ENCODE assay signal across 10 cellular contexts in genomic region chr11:83725161-83725560, GRCh38.
A peak's percentile ranks its signal among the peaks of the same experiment; 100 is the strongest.
DNase-seq lines count a peak whose midpoint lies in the region; ATAC-seq and TF ChIP-seq lines count a peak whose summit lies in the region.
"Had no signal": no experiment of that assay in that cellular context is flagged by ENCODE, and none has a peak within 500 bp of the region (broad histone marks: within the 10 kb centered on the region; RNA-seq: fewer than 3 reads in every experiment).

No MANE protein-coding gene starts in this region.

- no peak overlapping the region for H2AFZ ChIP-seq in GM23338

- no peaks in the 10 kb centered on the region for H3K27me3 ChIP-seq in GM23338 (ENCODE audit: insufficient read depth)
- no peaks in the 10 kb centered on the region for H3K27me3 ChIP-seq in sigmoid colon
- no peaks in the 10 kb centered on the region for H3K27me3 ChIP-seq in effector memory CD4-positive, alpha-beta T cell (replicated peaks; ENCODE audit: control insufficient read depth, insufficient read depth, low read length, poor library complexity, severe bottlenecking)

- H3K4me3 ChIP-seq in GM23338 (peak overlapping the region; percentile 55), sigmoid colon (peak overlapping the region; percentile 9 to 40 (median 36))
- H3K4me3 ChIP-seq in effector memory CD4-positive, alpha-beta T cell (ENCODE audit: insufficient read depth, low read depth, low read length, poor library complexity, severe bottlenecking), result no peak overlapping the region

- no peaks in the 10 kb centered on the region for H4K20me1 ChIP-seq in GM23338 (replicated peaks; ENCODE audit: insufficient read depth)

- intact Hi-C loops in sigmoid colon (cut with DNase I), result loop anchor here (2.0 to 10.0 kb wide), 2 partner anchors 432 to 820 kb away; partner anchors contain the start of genes DDIAS and PRCP

- TF ChIP-seq POLR2A in sigmoid colon (IDR thresholded peaks at IDR 0.05), result no peak

- peak overlapping the region; percentile 80 for H3K4me3 Mint-ChIP-seq in GM23338

- DNase-seq in GM23338 (ENCODE audit: low spot score) (peak; percentile 71), islet precursor cell (peak; percentile 80), sigmoid colon (no peak), RPMI8226 (no peak)
- no peak for DNase-seq in stimulated activated CD4-positive, alpha-beta T cell treated with anti-CD3 and anti-CD28 coated beads, Interleukin-4, amount 100 ng/mL, for 1 hour
- no peak for DNase-seq in activated naive CD4-positive, alpha-beta T cell treated with anti-CD3 and anti-CD28 coated beads, Interleukin-2, amount 50 U/mL, for 16 hours
- DNase-seq in effector memory CD4-positive, alpha-beta T cell, result no peak
- DNase-seq: activated T-cell treated with anti-CD3 and anti-CD28 coated beads, Interleukin-2, amount 50 U/mL, for 1 hour; COR-L47 had no signal

- peaks cover 49% of the 10 kb centered on the region for H3K4me1 ChIP-seq in GM23338 (ENCODE audit: insufficient read depth)
- peaks cover 0 to 26% (median 18%) of the 10 kb centered on the region in 4 donors for H3K4me1 ChIP-seq in sigmoid colon
- H3K4me1 ChIP-seq in effector memory CD4-positive, alpha-beta T cell (ENCODE audit: control insufficient read depth, insufficient read depth, low read length, poor library complexity, severe bottlenecking), result no peaks in the 10 kb centered on the region

- no peak for TF ChIP-seq EP300 in sigmoid colon (IDR thresholded peaks at IDR 0.05)

- H3K27ac ChIP-seq in GM23338 (ENCODE audit: low read depth), result peak overlapping the region; percentile 98
- H3K27ac ChIP-seq in angular gyrus (ENCODE audit: low read depth, low read length), result peak overlapping the region; percentile 32
- H3K27ac ChIP-seq in sigmoid colon, result peak overlapping the region; percentile 48 to 71 (median 63)
- no peak overlapping the region for H3K27ac ChIP-seq in effector memory CD4-positive, alpha-beta T cell (ENCODE audit: insufficient read depth, low read length, poor library complexity, severe bottlenecking)

- no peaks in the 10 kb centered on the region for H3K9me3 ChIP-seq in sigmoid colon
- H3K9me3 ChIP-seq in effector memory CD4-positive, alpha-beta T cell (ENCODE audit: control insufficient read depth, low read length), result no peaks in the 10 kb centered on the region

- no peaks in the 10 kb centered on the region for H3K9me2 ChIP-seq in GM23338 (ENCODE audit: insufficient read depth)

- peak; percentile 30 for ATAC-seq in GM23338

- H3F3A ChIP-seq in GM23338 (replicated peaks; ENCODE audit: low read depth), result 0 out of 2 replicates have a peak, but pooled peaks cover 6% of the 10 kb centered on the region

- peaks cover 3% of the 10 kb centered on the region for H3K79me2 ChIP-seq in GM23338 (replicated peaks; ENCODE audit: insufficient read depth)

- peak overlapping the region; percentile 97 for H3K27ac Mint-ChIP-seq in GM23338

- H3K36me3 ChIP-seq in GM23338 (ENCODE audit: insufficient read depth) (no peaks in the 10 kb centered on the region), sigmoid colon (no peaks in the 10 kb centered on the region)
- no peaks in the 10 kb centered on the region for H3K36me3 ChIP-seq in effector memory CD4-positive, alpha-beta T cell (ENCODE audit: control insufficient read depth, insufficient read depth, low read length)

- H3K36me3 Mint-ChIP-seq in GM23338 (ENCODE audit: low read depth), result no peaks in the 10 kb centered on the region

- TF ChIP-seq CTCF in GM23338 (conservative IDR thresholded peaks at IDR 0.05; ENCODE audit: low read depth in 2 of 2), result no peak
- TF ChIP-seq CTCF in sigmoid colon (IDR thresholded peaks at IDR 0.05), result no peak

- H3K9me3 Mint-ChIP-seq in GM23338, result no peaks in the 10 kb centered on the region

- peaks cover 50% of the 10 kb centered on the region for H3K4me1 Mint-ChIP-seq in GM23338

- H3K4me2 ChIP-seq in GM23338, result peak overlapping the region; percentile 61

- H3K27me3 Mint-ChIP-seq in GM23338 (ENCODE audit: insufficient read depth, low read depth, poor library complexity), result peaks cover 3% of the 10 kb centered on the region

- WGBS in sigmoid colon, 2 donors, result 15 to 23% methylated on average over 6 of the region's 6 CpGs

TF ChIP-seq in GM23338, 12 proteins besides CTCF, POLR2A, EP300 and RAD21:
- TF ChIP-seq, protein P1, sequence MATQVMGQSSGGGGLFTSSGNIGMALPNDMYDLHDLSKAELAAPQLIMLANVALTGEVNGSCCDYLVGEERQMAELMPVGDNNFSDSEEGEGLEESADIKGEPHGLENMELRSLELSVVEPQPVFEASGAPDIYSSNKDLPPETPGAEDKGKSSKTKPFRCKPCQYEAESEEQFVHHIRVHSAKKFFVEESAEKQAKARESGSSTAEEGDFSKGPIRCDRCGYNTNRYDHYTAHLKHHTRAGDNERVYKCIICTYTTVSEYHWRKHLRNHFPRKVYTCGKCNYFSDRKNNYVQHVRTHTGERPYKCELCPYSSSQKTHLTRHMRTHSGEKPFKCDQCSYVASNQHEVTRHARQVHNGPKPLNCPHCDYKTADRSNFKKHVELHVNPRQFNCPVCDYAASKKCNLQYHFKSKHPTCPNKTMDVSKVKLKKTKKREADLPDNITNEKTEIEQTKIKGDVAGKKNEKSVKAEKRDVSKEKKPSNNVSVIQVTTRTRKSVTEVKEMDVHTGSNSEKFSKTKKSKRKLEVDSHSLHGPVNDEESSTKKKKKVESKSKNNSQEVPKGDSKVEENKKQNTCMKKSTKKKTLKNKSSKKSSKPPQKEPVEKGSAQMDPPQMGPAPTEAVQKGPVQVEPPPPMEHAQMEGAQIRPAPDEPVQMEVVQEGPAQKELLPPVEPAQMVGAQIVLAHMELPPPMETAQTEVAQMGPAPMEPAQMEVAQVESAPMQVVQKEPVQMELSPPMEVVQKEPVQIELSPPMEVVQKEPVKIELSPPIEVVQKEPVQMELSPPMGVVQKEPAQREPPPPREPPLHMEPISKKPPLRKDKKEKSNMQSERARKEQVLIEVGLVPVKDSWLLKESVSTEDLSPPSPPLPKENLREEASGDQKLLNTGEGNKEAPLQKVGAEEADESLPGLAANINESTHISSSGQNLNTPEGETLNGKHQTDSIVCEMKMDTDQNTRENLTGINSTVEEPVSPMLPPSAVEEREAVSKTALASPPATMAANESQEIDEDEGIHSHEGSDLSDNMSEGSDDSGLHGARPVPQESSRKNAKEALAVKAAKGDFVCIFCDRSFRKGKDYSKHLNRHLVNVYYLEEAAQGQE (IDR thresholded peaks at IDR 0.05; ENCODE audit: unreplicated experiment), result no peak
- peak; percentile 78; the same call in 1 of the 2 replicates for TF ChIP-seq NANOG (IDR thresholded peaks at IDR 0.05; ENCODE audit: borderline replicate concordance)

Comparison
In these comparisons a context has a peak if more than half of its experiments do, and no peak if none do; other contexts are left out.
1. DNase-seq: peak in GM23338 (single experiment) and islet precursor cell (single experiment); none in sigmoid colon (single experiment), stimulated activated CD4-positive, alpha-beta T cell treated with anti-CD3 and anti-CD28 coated beads, Interleukin-4, amount 100 ng/mL, for 1 hour (single experiment), activated naive CD4-positive, alpha-beta T cell treated with anti-CD3 and anti-CD28 coated beads, Interleukin-2, amount 50 U/mL, for 16 hours (single experiment), effector memory CD4-positive, alpha-beta T cell (0 of 3) and RPMI8226 (single experiment).